ENCODE assay signal across 1 cellular context in genomic region chr11:107859459-107860239, GRCh38.
A peak's percentile ranks its signal among the peaks of the same experiment; 100 is the strongest.
TF ChIP-seq lines count a peak whose summit lies in the region.

No MANE protein-coding gene starts in this region.

TF ChIP-seq in GM12878, 131 proteins besides CTCF, POLR2A, EP300 and RAD21 (continued from another document):
- TF ChIP-seq HSF1 (IDR thresholded peaks at IDR 0.05; ENCODE audit: low read depth, low read length) (no peak), IKZF2 (IDR thresholded peaks at IDR 0.05) (peak; percentile 46 to 58; a peak in 3 of 4 replicates), CREB1 (IDR thresholded peaks at IDR 0.05; ENCODE audit: low read depth) (no peak; the same call in 1 of the 2 replicates), NR2C1 (IDR thresholded peaks at IDR 0.05) (no peak), ZNF384 (IDR thresholded peaks at IDR 0.05; ENCODE audit: borderline replicate concordance, low read depth, low read length) (peak; percentile 75), WRNIP1 (IDR thresholded peaks at IDR 0.05; ENCODE audit: borderline replicate concordance, low read depth, low read length) (no peak), RELA (IDR thresholded peaks at IDR 0.05; ENCODE audit: borderline replicate concordance, partially characterized antibody) (no peak), ZNF217 (IDR thresholded peaks at IDR 0.05) (0 out of 2 replicates have a peak, but pooled peaks have one; percentile 6), POU2F2 (IDR thresholded peaks at IDR 0.05; ENCODE audit: borderline replicate concordance, low read depth, low read length) (no peak), PAX5 (IDR thresholded peaks at IDR 0.05; ENCODE audit: borderline replicate concordance, low read depth, low read length) (no peak), IKZF1 (conservative IDR thresholded peaks at IDR 0.05) (0 out of 2 replicates have a peak, but pooled peaks have one; percentile 20), MTA3 (IDR thresholded peaks at IDR 0.05; ENCODE audit: borderline replicate concordance, low read length) (peak; percentile 12; the same call in 1 of the 2 replicates), MLLT1 (IDR thresholded peaks at IDR 0.05) (peak; percentile 14; the same call in 1 of the 2 replicates), POLR2AphosphoS2 (IDR thresholded peaks at IDR 0.05; ENCODE audit: low read depth, low read length) (no peak), SMAD5 (IDR thresholded peaks at IDR 0.05; ENCODE audit: low read depth) (no peak), USF1 (IDR thresholded peaks at IDR 0.05; ENCODE audit: borderline replicate concordance, extremely low read length, insufficient read depth, low read depth, low read length) (no peak), MEF2A (IDR thresholded peaks at IDR 0.05; ENCODE audit: insufficient read depth, low read depth, low read length) (0 out of 2 replicates have a peak, but pooled peaks have one; percentile 25), KLF5 (IDR thresholded peaks at IDR 0.05; ENCODE audit: partially characterized antibody) (peak; percentile 15), MEF2B (IDR thresholded peaks at IDR 0.05; ENCODE audit: partially characterized antibody, poor library complexity, severe bottlenecking) (no peak), DPF2 (IDR thresholded peaks at IDR 0.05) (0 out of 2 replicates have a peak, but pooled peaks have one; percentile 16), HCFC1 (IDR thresholded peaks at IDR 0.05; ENCODE audit: low read length) (no peak), SUZ12 (IDR thresholded peaks at IDR 0.05; ENCODE audit: unreplicated experiment) (no peak), FOXM1 (IDR thresholded peaks at IDR 0.05; ENCODE audit: low read depth, low read length) (no peak), KAT2A (conservative IDR thresholded peaks at IDR 0.05; ENCODE audit: control insufficient read depth, low read depth, low read length) (no peak), EED (IDR thresholded peaks at IDR 0.05; ENCODE audit: low read depth) (0 out of 2 replicates have a peak, but pooled peaks have one; percentile 24), YY1 (IDR thresholded peaks at IDR 0.05; ENCODE audit: low read depth, low read length) (no peak), ZSCAN29 (IDR thresholded peaks at IDR 0.05) (no peak), MTA2 (IDR thresholded peaks at IDR 0.05; ENCODE audit: low read depth) (peak; percentile 82), TAF1 (IDR thresholded peaks at IDR 0.05; ENCODE audit: borderline replicate concordance, low read depth, low read length) (no peak), BHLHE40 (IDR thresholded peaks at IDR 0.05; ENCODE audit: borderline replicate concordance in 1 of 2, low read depth in 2 of 2, low read length in 1 of 2) (peak; percentile 23 to 41; a peak in 1 of 4 replicates), TCF12 (IDR thresholded peaks at IDR 0.05; ENCODE audit: low read depth, low read length) (peak; percentile 63), TCF7 (IDR thresholded peaks at IDR 0.05; ENCODE audit: borderline replicate concordance) (no peak), CEBPB (IDR thresholded peaks at IDR 0.05; ENCODE audit: borderline replicate concordance in 1 of 2, low read depth in 2 of 2, low read length in 2 of 2) (no peak), SKIL (IDR thresholded peaks at IDR 0.05; ENCODE audit: low read depth, poor library complexity, severe bottlenecking) (peak; percentile 43), RUNX3 (IDR thresholded peaks at IDR 0.05; ENCODE audit: low read length) (peak; percentile 62), CHD2 (IDR thresholded peaks at IDR 0.05; ENCODE audit: borderline replicate concordance, low read depth, low read length) (no peak; the same call in 1 of the 2 replicates), FOS (IDR thresholded peaks at IDR 0.05; ENCODE audit: borderline replicate concordance, extremely low read depth, insufficient read length) (no peak)
